Comparison of ENCODE assay signal across 2 cellular contexts in the genomic region with DNA sequence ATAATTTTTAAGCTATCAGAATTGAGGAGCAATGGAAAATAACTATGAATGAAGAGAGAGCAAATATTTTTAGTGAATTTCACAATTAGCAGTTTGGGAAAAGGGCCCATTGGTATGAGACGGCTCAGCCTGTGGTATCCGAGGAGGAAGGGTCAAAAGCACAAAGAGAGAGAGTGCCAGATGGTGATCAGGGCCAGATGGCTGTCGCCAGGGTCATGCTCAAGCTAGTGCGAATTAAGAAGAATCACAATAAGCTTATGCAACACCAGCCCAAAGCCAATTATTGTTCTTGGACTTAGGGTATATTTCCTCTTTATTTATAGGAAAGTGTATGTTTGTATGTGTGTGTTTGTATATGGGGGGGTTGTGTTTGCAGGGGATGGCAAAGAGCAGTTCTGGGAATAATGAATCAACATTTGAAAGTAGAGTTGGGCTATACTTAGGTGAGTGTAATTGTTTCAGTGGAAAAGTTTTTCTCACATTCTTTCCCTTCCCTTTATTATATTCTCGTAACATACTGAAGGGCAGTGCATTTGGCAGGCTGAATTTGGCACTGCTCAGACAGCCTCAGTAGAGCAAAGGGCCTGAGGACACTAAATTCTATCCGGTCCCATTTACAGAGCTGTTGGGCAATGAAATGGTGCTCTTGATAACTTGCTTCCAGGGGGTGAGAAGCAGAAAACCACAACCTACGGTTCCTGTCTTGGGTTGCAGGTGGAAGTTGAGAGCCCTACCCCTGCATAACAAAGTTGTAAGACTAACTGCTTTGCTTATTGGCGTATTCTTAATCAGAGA.
A peak's percentile ranks its signal among the peaks of the same experiment; 100 is the strongest.
TF ChIP-seq lines count a peak whose summit lies in the region.

No MANE protein-coding gene starts in this region.

TF ChIP-seq in IMR-90, 13 proteins besides CTCF, POLR2A, EP300 and RAD21:
- TF ChIP-seq CEBPB (IDR thresholded peaks at IDR 0.05; ENCODE audit: low read depth, low read length) (peak; percentile 48; the same call in 1 of the 2 replicates), MXI1 (IDR thresholded peaks at IDR 0.05; ENCODE audit: borderline replicate concordance, low read depth, low read length) (no peak), MAZ (IDR thresholded peaks at IDR 0.05; ENCODE audit: borderline replicate concordance, low read depth, low read length) (no peak), RCOR1 (IDR thresholded peaks at IDR 0.05; ENCODE audit: insufficient replicate concordance, low read length) (no peak), RFX5 (IDR thresholded peaks at IDR 0.05; ENCODE audit: low read depth, low read length) (no peak), BHLHE40 (IDR thresholded peaks at IDR 0.05; ENCODE audit: low read depth, low read length) (no peak), CHD1 (IDR thresholded peaks at IDR 0.05; ENCODE audit: low read depth, low read length) (no peak), FOS (IDR thresholded peaks at IDR 0.05; ENCODE audit: low read depth, low read length) (no peak)
TF ChIP-seq in IMR-90: peak in this region for 1.

TF ChIP-seq in HepG2, 621 proteins besides CTCF, POLR2A, EP300 and RAD21:
- TF ChIP-seq ZNF225 (CRISPR knock-in tag; IDR thresholded peaks at IDR 0.05) (no peak), PCBP1 (IDR thresholded peaks at IDR 0.05; ENCODE audit: borderline replicate concordance, low read depth, low read length) (no peak), FOXP1 (IDR thresholded peaks at IDR 0.05) (no peak), FOXP1 (CRISPR knock-in tag; IDR thresholded peaks at IDR 0.05) (peak; percentile 18; the same call in 1 of the 2 replicates), ZNF253 (CRISPR knock-in tag; IDR thresholded peaks at IDR 0.05; ENCODE audit: borderline replicate concordance) (no peak), SOX13 (IDR thresholded peaks at IDR 0.05) (no peak), SOX13 (CRISPR knock-in tag; conservative IDR thresholded peaks at IDR 0.05 in 1 of 2, IDR thresholded peaks at IDR 0.05 in 1 of 2) (peak in 1 of 2 experiments; percentile 45; a peak in 1 of 4 replicates), SIN3B (IDR thresholded peaks at IDR 0.05; ENCODE audit: low read length) (no peak), ZNF230 (CRISPR knock-in tag; IDR thresholded peaks at IDR 0.05) (no peak), MED1 (CRISPR knock-in tag; IDR thresholded peaks at IDR 0.05) (no peak), ZNF343 (CRISPR knock-in tag; IDR thresholded peaks at IDR 0.05) (no peak), ZNF138 (CRISPR knock-in tag; IDR thresholded peaks at IDR 0.05; ENCODE audit: low read depth) (no peak), FOXA1 (IDR thresholded peaks at IDR 0.05) (no peak), FOXA1 (CRISPR knock-in tag; IDR thresholded peaks at IDR 0.05) (no peak), ZNF451 (CRISPR knock-in tag; IDR thresholded peaks at IDR 0.05) (no peak), LCORL (IDR thresholded peaks at IDR 0.05) (no peak), LCORL (CRISPR knock-in tag; IDR thresholded peaks at IDR 0.05) (no peak), SP5 (CRISPR knock-in tag; IDR thresholded peaks at IDR 0.05; ENCODE audit: borderline replicate concordance, low read depth) (no peak), ZBTB7B (CRISPR knock-in tag; IDR thresholded peaks at IDR 0.05) (no peak), SIN3A (IDR thresholded peaks at IDR 0.05; ENCODE audit: borderline replicate concordance, low read depth, low read length) (no peak), ZNF878 (CRISPR knock-in tag; IDR thresholded peaks at IDR 0.05) (no peak), HNF4A (CRISPR knock-in tag; IDR thresholded peaks at IDR 0.05) (0 out of 2 replicates have a peak, but pooled peaks have one; percentile 8), PRMT3 (CRISPR knock-in tag; IDR thresholded peaks at IDR 0.05; ENCODE audit: borderline replicate concordance, low read depth) (0 out of 2 replicates have a peak, but pooled peaks have one; percentile 4)
- TF ChIP-seq, protein P1, sequence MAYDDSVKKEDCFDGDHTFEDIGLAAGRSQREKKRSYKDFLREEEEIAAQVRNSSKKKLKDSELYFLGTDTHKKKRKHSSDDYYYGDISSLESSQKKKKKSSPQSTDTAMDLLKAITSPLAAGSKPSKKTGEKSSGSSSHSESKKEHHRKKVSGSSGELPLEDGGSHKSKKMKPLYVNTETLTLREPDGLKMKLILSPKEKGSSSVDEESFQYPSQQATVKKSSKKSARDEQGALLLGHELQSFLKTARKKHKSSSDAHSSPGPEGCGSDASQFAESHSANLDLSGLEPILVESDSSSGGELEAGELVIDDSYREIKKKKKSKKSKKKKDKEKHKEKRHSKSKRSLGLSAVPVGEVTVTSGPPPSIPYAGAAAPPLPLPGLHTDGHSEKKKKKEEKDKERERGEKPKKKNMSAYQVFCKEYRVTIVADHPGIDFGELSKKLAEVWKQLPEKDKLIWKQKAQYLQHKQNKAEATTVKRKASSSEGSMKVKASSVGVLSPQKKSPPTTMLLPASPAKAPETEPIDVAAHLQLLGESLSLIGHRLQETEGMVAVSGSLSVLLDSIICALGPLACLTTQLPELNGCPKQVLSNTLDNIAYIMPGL (CRISPR knock-in tag; IDR thresholded peaks at IDR 0.05; ENCODE audit: borderline replicate concordance in 1 of 2, low read depth in 1 of 2): 0 out of 4 replicates have a peak, but pooled peaks of 1 of the 2 experiments have one; percentile 1
